ENCODE assay signal across 36 cellular contexts in genomic region chr15:61441901-61442300, GRCh38.
"Had no signal": no experiment of that assay in that cellular context is flagged by ENCODE, and none has a peak within 500 bp of the region (broad histone marks: within the 10 kb centered on the region; RNA-seq: fewer than 3 reads in every experiment).

No MANE protein-coding gene starts in this region.

- H3K4me3 Mint-ChIP-seq: activated CD4-positive, alpha-beta T cell treated with anti-CD3 and anti-CD28 coated beads for 36 hours; activated CD4-positive, alpha-beta T cell treated with anti-CD3 and anti-CD28 coated beads, Interleukin-2, amount 10 ng/mL, durations not matched to agents 7 days and 5 days; activated CD8-positive, alpha-beta T cell treated with anti-CD3 and anti-CD28 coated beads, Interleukin-2, amount 10 ng/mL, durations not matched to agents 7 days and 5 days; activated naive CD4-positive, alpha-beta T cell treated with anti-CD3 and anti-CD28 coated beads, Interleukin-2, amount 10 ng/mL, durations not matched to agents 7 days and 5 days; activated naive CD8-positive, alpha-beta T cell; activated naive CD8-positive, alpha-beta T cell treated with anti-CD3 and anti-CD28 coated beads, Interleukin-2, amount 50 U/mL, for 24 hours; activated T-cell treated with anti-CD3 and anti-CD28 coated beads, Interleukin-2, amount 50 U/mL, for 24 hours; activated T-helper 1 cell treated with anti-CD3 and anti-CD28 coated beads, Interleukin-12 subunit alpha, Interleukin-12 subunit beta, Interleukin-2, Interleukin-4 antibody, amounts not matched to agents 30 ng/mL and 10 ng/mL and 1 ng/mL, durations not matched to agents 14 hours and 24 hours and 36 hours; brain; T-helper 1 cell treated with Interleukin-12 subunit alpha and Interleukin-12 subunit beta and Interleukin-4 antibody, amounts not matched to agents 30 μg/mL and 1 μg/mL, for 36 hours; T-helper 2 cell treated with Interferon-gamma antibody and Interleukin-4, amounts not matched to agents 5 μg/mL and 100 μg/mL, for 36 hours had no signal

- H3K27ac Mint-ChIP-seq: activated CD4-positive, alpha-beta T cell treated with anti-CD3 and anti-CD28 coated beads for 36 hours; activated CD4-positive, alpha-beta T cell treated with anti-CD3 and anti-CD28 coated beads, Interleukin-2, amount 10 ng/mL, durations not matched to agents 7 days and 5 days; activated CD8-positive, alpha-beta T cell treated with anti-CD3 and anti-CD28 coated beads, Interleukin-2, amount 10 ng/mL, durations not matched to agents 7 days and 5 days; activated naive CD4-positive, alpha-beta T cell treated with anti-CD3 and anti-CD28 coated beads, Interleukin-2, amount 10 ng/mL, durations not matched to agents 7 days and 5 days; activated naive CD8-positive, alpha-beta T cell; activated naive CD8-positive, alpha-beta T cell treated with anti-CD3 and anti-CD28 coated beads, Interleukin-2, amount 50 U/mL, for 24 hours; activated T-cell treated with anti-CD3 and anti-CD28 coated beads, Interleukin-2, amount 50 U/mL, for 24 hours; activated T-helper 1 cell treated with anti-CD3 and anti-CD28 coated beads, Interleukin-12 subunit alpha, Interleukin-12 subunit beta, Interleukin-2, Interleukin-4 antibody, amounts not matched to agents 30 ng/mL and 10 ng/mL and 1 ng/mL, durations not matched to agents 14 hours and 24 hours and 36 hours; brain; T-helper 1 cell treated with Interleukin-12 subunit alpha and Interleukin-12 subunit beta and Interleukin-4 antibody, amounts not matched to agents 30 μg/mL and 1 μg/mL, for 36 hours; T-helper 2 cell treated with Interferon-gamma antibody and Interleukin-4, amounts not matched to agents 5 μg/mL and 100 μg/mL, for 36 hours had no signal

- ATAC-seq: activated CD4-positive, alpha-beta T cell treated with anti-CD3 and anti-CD28 coated beads for 36 hours; activated CD4-positive, CD25-positive, alpha-beta regulatory T cell treated with anti-CD3 and anti-CD28 coated beads, Interleukin-2, amount 50 U/mL, for 24 hours; activated CD8-positive, alpha-beta T cell treated with anti-CD3 and anti-CD28 coated beads, Interleukin-2, amount 10 ng/mL, durations not matched to agents 7 days and 5 days; activated naive CD8-positive, alpha-beta T cell treated with anti-CD3 and anti-CD28 coated beads, Interleukin-2, amount 50 U/mL, for 24 hours; PC-3; Right ventricle myocardium inferior had no signal

- H3K4me1 ChIP-seq: Peyer's patch had no signal

- H3K9me3 Mint-ChIP-seq: activated CD4-positive, alpha-beta T cell treated with anti-CD3 and anti-CD28 coated beads, Interleukin-2, amount 10 ng/mL, durations not matched to agents 7 days and 5 days; activated naive CD8-positive, alpha-beta T cell treated with anti-CD3 and anti-CD28 coated beads, Interleukin-2, amount 50 U/mL, for 24 hours; activated T-cell treated with anti-CD3 and anti-CD28 coated beads, Interleukin-2, amount 50 U/mL, for 24 hours; activated T-helper 1 cell treated with anti-CD3 and anti-CD28 coated beads, Interleukin-12 subunit alpha, Interleukin-12 subunit beta, Interleukin-2, Interleukin-4 antibody, amounts not matched to agents 30 ng/mL and 10 ng/mL and 1 ng/mL, durations not matched to agents 14 hours and 24 hours and 36 hours; T-helper 1 cell treated with Interleukin-12 subunit alpha and Interleukin-12 subunit beta and Interleukin-4 antibody, amounts not matched to agents 30 μg/mL and 1 μg/mL, for 36 hours; T-helper 2 cell treated with Interferon-gamma antibody and Interleukin-4, amounts not matched to agents 5 μg/mL and 100 μg/mL, for 36 hours had no signal

- H3K27ac ChIP-seq: Peyer's patch, RWPE1 had no signal

- H3K36me3 ChIP-seq: Peyer's patch had no signal

- H3K9me3 ChIP-seq: Peyer's patch had no signal

- H3K4me3 ChIP-seq: Peyer's patch had no signal

- DNase-seq: activated CD4-positive, alpha-beta T cell treated with anti-CD3 and anti-CD28 coated beads for 36 hours; activated CD4-positive, alpha-beta T cell treated with anti-CD3 and anti-CD28 coated beads, Interleukin-2, amount 10 ng/mL, durations not matched to agents 7 days and 5 days; activated CD4-positive, alpha-beta T cell treated with anti-CD3 and anti-CD28 coated beads, Interleukin-2, amount 50 U/mL, for 48 hours; activated CD8-positive, alpha-beta T cell treated with anti-CD3 and anti-CD28 coated beads, Interleukin-2, amount 10 ng/mL, durations not matched to agents 7 days and 5 days; activated gamma-delta T cell treated with Interleukin-2 at 50 U/mL for 16 hours; activated naive CD4-positive, alpha-beta T cell treated with anti-CD3 and anti-CD28 coated beads, Interleukin-2, amount 10 ng/mL, durations not matched to agents 7 days and 5 days; activated naive CD8-positive, alpha-beta T cell treated with anti-CD3 and anti-CD28 coated beads, Interleukin-2, amount 50 U/mL, for 24 hours; activated T-cell treated with anti-CD3 and anti-CD28 coated beads, Interleukin-2, amount 50 U/mL, for 24 hours; anterior cingulate cortex; central memory CD4-positive, alpha-beta T cell; Karpas-422; KBM-7; MM.1S; MV-4-11; NCI-H1092; NCI-H1417; NCI-H146; NCI-H187; NCI-H2029 treated with DMSO at 0.1 percent for 48 hours; NCI-H2107; NCI-H2171; NCI-H510A; NCI-H526; NCI-H748 treated with DMSO at 0.1 percent for 48 hours; NK-92 treated with Interleukin-12 subunit alpha and Interleukin-12 subunit beta, amount 100 ng/mL, for 24 hours; PC-3; Peyer's patch; SIG-M5 had no signal

- H3K27me3 ChIP-seq: Peyer's patch had no signal

- H3K4me1 Mint-ChIP-seq: activated CD4-positive, alpha-beta T cell treated with anti-CD3 and anti-CD28 coated beads for 36 hours; activated naive CD4-positive, alpha-beta T cell treated with anti-CD3 and anti-CD28 coated beads, Interleukin-2, amount 10 ng/mL, durations not matched to agents 7 days and 5 days; activated naive CD8-positive, alpha-beta T cell treated with anti-CD3 and anti-CD28 coated beads, Interleukin-2, amount 50 U/mL, for 24 hours; brain had no signal

- H3K36me3 Mint-ChIP-seq: activated naive CD4-positive, alpha-beta T cell treated with anti-CD3 and anti-CD28 coated beads, Interleukin-2, amount 10 ng/mL, durations not matched to agents 7 days and 5 days; activated naive CD8-positive, alpha-beta T cell; brain had no signal
